In genomic region chr6:25945738-25946137, GRCh38 we compare ENCODE assay signal across 10 cellular contexts. TPM values are rescaled to one million over a fixed set of nuclear protein-coding genes. Genes with fewer than 3 reads are reported as not detected.
"Had no signal": no experiment of that assay in that cellular context is flagged by ENCODE, and none has a peak within 500 bp of the region (broad histone marks: within the 10 kb centered on the region; RNA-seq: fewer than 3 reads in every experiment).

No MANE protein-coding gene starts in this region.

RNA-seq across cellular contexts. Expression of gene SLC17A2, which starts 15.2 kb away (rescaled TPM):
- total RNA-seq: HT-29, IMR-90, LHCN-M2, MCF 10A, NCI-H460, PC-9, Peyer's patch, Right ventricle myocardium inferior, RPMI7951, SJCRH30 had no signal
- polyA plus RNA-seq: IMR-90 had no signal
